Comparison of ENCODE assay signal across 14 cellular contexts in genomic region chr1:244344001-244344400, GRCh38.
A peak's percentile ranks its signal among the peaks of the same experiment; 100 is the strongest.
DNase-seq lines count a peak whose midpoint lies in the region; ATAC-seq and TF ChIP-seq lines count a peak whose summit lies in the region.
"Had no signal": no experiment of that assay in that cellular context is flagged by ENCODE, and none has a peak within 500 bp of the region (broad histone marks: within the 10 kb centered on the region; RNA-seq: fewer than 3 reads in every experiment).

No MANE protein-coding gene starts in this region.

- peaks cover 32% of the 10 kb centered on the region for H3F3A ChIP-seq in neural progenitor cell (ENCODE audit: low read depth)

- 0 out of 2 replicates have a peak overlapping the region, but pooled peaks have one; percentile 23 for H2AK5ac ChIP-seq in IMR-90 (ENCODE audit: low read depth, low read length)

- no peak overlapping the region for H3K27ac ChIP-seq in IMR-90 (ENCODE audit: insufficient read depth, low read length)
- no peak overlapping the region for H3K27ac ChIP-seq in coronary artery
- H3K27ac ChIP-seq in neural progenitor cell = no peak overlapping the region
- H3K27ac ChIP-seq in left ventricle myocardium inferior (replicated peaks) = no peak overlapping the region

- intact Hi-C loops in IMR-90 (cut with micrococcal nuclease) = no loop called here
- intact Hi-C loops in left ventricle myocardium inferior (cut with micrococcal nuclease) = no loop called here

- no peaks in the 10 kb centered on the region for H3K79me2 ChIP-seq in neural progenitor cell (ENCODE audit: low read depth)

- in situ Hi-C loops in IMR-90 (cut with MboI; ENCODE audit: low sequenced_read_pairs) = no loop called here

- no peak overlapping the region for H3K18ac ChIP-seq in IMR-90 (ENCODE audit: low read depth, low read length)

- no peak overlapping the region for H4K91ac ChIP-seq in IMR-90 (ENCODE audit: insufficient read depth, low read depth, low read length)

- ATAC-seq in IMR-90 (ENCODE audit: low read depth) (no peak), HG03520 (IDR thresholded peaks at IDR 0.05; ENCODE audit: unreplicated experiment) (no peak), GM18873 (IDR thresholded peaks at IDR 0.05; ENCODE audit: low FRiP score, unreplicated experiment) (no peak), GM18909 (IDR thresholded peaks at IDR 0.05; ENCODE audit: poor library complexity, unreplicated experiment) (no peak)
- ATAC-seq: GM23338, HepG2 had no signal

- H2AFZ ChIP-seq in IMR-90 (replicated peaks; ENCODE audit: low read length, poor library complexity) = no peak overlapping the region
- H2AFZ ChIP-seq in neural progenitor cell (replicated peaks) = no peak overlapping the region

- no peak for DNase-seq in IMR-90
- DNase-seq in coronary artery (ENCODE audit: low spot score) = peak; percentile 29
- DNase-seq in neural progenitor cell (ENCODE audit: low spot score) = no peak
- DNase-seq in left ventricle myocardium inferior = no peak
- DNase-seq: Calu3, DMS 273 treated with DMSO at 0.1 percent for 48 hours, H9 had no signal

- H3K9me3 ChIP-seq in IMR-90 (ENCODE audit: control insufficient read depth, insufficient read depth, low read length) (no peaks in the 10 kb centered on the region), neural progenitor cell (ENCODE audit: low read depth) (peaks cover 7% of the 10 kb centered on the region), left ventricle myocardium inferior (replicated peaks) (no peaks in the 10 kb centered on the region)

- no peak for TF ChIP-seq POLR2A in IMR-90 (IDR thresholded peaks at IDR 0.05; ENCODE audit: low read depth, low read length)

- no peak overlapping the region for H3K4ac ChIP-seq in IMR-90 (ENCODE audit: low read depth, low read length)

- 79% methylated on average over 4 of the region's 6 CpGs; no CpG with 5 or more reads in 1 of the 2 experiments for WGBS in IMR-90 (ENCODE audit: extremely low coverage in 2 of 2, insufficient read length in 1 of 2), 2 experiments

- no peak overlapping the region for H3K4me2 ChIP-seq in IMR-90 (ENCODE audit: low read depth, low read length)
- H3K4me2 ChIP-seq in neural progenitor cell = no peak overlapping the region
- H3K4me2 ChIP-seq: GM23338 had no signal

- H4K5ac ChIP-seq in IMR-90 (ENCODE audit: low read depth, low read length) = no peak overlapping the region

- POLR2A ChIA-PET in IMR-90 (lab: Charles Lee; ENCODE audit: unreplicated experiment) = interaction anchor here (0.6 kb wide), 3 partner anchors 22 to 426 kb away, joined by 3 read pairs; no protein-coding TSS in a partner anchor

- no peaks in the 10 kb centered on the region for H3K36me3 ChIP-seq in IMR-90 (ENCODE audit: control insufficient read depth, insufficient read depth, low read length)
- H3K36me3 ChIP-seq in neural progenitor cell = no peaks in the 10 kb centered on the region
- no peaks in the 10 kb centered on the region for H3K36me3 ChIP-seq in left ventricle myocardium inferior

- H3K27me3 ChIP-seq in IMR-90 (ENCODE audit: control insufficient read depth, insufficient read depth, low read length) (no peaks in the 10 kb centered on the region), neural progenitor cell (no peaks in the 10 kb centered on the region), left ventricle myocardium inferior (ENCODE audit: low read depth) (peaks cover 3% of the 10 kb centered on the region)

- TF ChIP-seq CTCF in IMR-90 (conservative IDR thresholded peaks at IDR 0.05; ENCODE audit: low read depth, low read length) (no peak), coronary artery (IDR thresholded peaks at IDR 0.05) (no peak), neural progenitor cell (IDR thresholded peaks at IDR 0.05) (no peak), left ventricle myocardium inferior (IDR thresholded peaks at IDR 0.05; ENCODE audit: borderline replicate concordance) (no peak)

- H3K9me3 Mint-ChIP-seq in neural progenitor cell = no peaks in the 10 kb centered on the region
- H3K9me3 Mint-ChIP-seq: GM23338, H9 had no signal

- dilution Hi-C loops in IMR-90 (cut with HindIII; ENCODE audit: low sequenced_read_pairs, unreplicated experiment) = no loop called here

- H3K23ac ChIP-seq in IMR-90 (ENCODE audit: low read depth, low read length) = no peak overlapping the region

- H3K4me1 ChIP-seq in IMR-90 (ENCODE audit: control insufficient read depth, insufficient read depth, low read length) (peaks cover 8% of the 10 kb centered on the region), neural progenitor cell (peaks cover 26% of the 10 kb centered on the region), left ventricle myocardium inferior (no peaks in the 10 kb centered on the region)

- H3K36me3 Mint-ChIP-seq in neural progenitor cell = no peaks in the 10 kb centered on the region

- 0 out of 4 replicates have a peak, but pooled peaks cover 0 to 3% of the 10 kb centered on the region in 2 experiments for H3K79me1 ChIP-seq in IMR-90 (ENCODE audit: low read depth in 1 of 2, low read length in 2 of 2)

- no peak overlapping the region for H3K14ac ChIP-seq in IMR-90 (replicated peaks; ENCODE audit: low read depth, low read length)

- H2BK20ac ChIP-seq in IMR-90 (ENCODE audit: low read depth, low read length) = no peak overlapping the region

- no peak overlapping the region for H2BK5ac ChIP-seq in IMR-90 (ENCODE audit: low read depth, low read length, poor library complexity, severe bottlenecking)

- no peak for TF ChIP-seq RAD21 in IMR-90 (IDR thresholded peaks at IDR 0.05; ENCODE audit: low read length)

- H3K4me3 ChIP-seq in IMR-90 (ENCODE audit: insufficient read depth, low read depth, low read length) = no peak overlapping the region
- H3K4me3 ChIP-seq in coronary artery = no peak overlapping the region
- H3K4me3 ChIP-seq in neural progenitor cell = no peak overlapping the region
- H3K4me3 ChIP-seq in left ventricle myocardium inferior = no peak overlapping the region
- H3K4me3 ChIP-seq: GM23338 had no signal

- H2BK120ac ChIP-seq in IMR-90 (ENCODE audit: low read depth, low read length) = no peak overlapping the region

- H4K20me1 ChIP-seq in IMR-90 (ENCODE audit: insufficient read depth, low read length) (no peaks in the 10 kb centered on the region), neural progenitor cell (ENCODE audit: low read depth) (no peaks in the 10 kb centered on the region)

- H3K9me1 ChIP-seq in IMR-90 (ENCODE audit: insufficient read depth, low read length) = peaks cover 8% of the 10 kb centered on the region

- CTCF ChIA-PET in IMR-90 (lab: Yijun Ruan, JAX) = no interaction called here

- H3K4me3 Mint-ChIP-seq in neural progenitor cell = peak overlapping the region; percentile 13
- H3K4me3 Mint-ChIP-seq: B cell, CD14-positive monocyte, GM23338, H9 had no signal

- H3K56ac ChIP-seq in IMR-90 (ENCODE audit: extremely low read depth, insufficient read depth, low read length) = no peak overlapping the region

- peak overlapping the region; percentile 23 for H3K27ac Mint-ChIP-seq in neural progenitor cell
- H3K27ac Mint-ChIP-seq: B cell, GM23338, H9 had no signal

- BruUV-seq in IMR-90 (replicated peaks; lab: Mats Ljungman, UMichigan) = no TSS peak

- H3K9ac ChIP-seq in IMR-90 (ENCODE audit: low read depth, low read length) = no peak overlapping the region
- no peak overlapping the region for H3K9ac ChIP-seq in neural progenitor cell

- no peak overlapping the region for H4K8ac ChIP-seq in IMR-90 (ENCODE audit: low read depth in 2 of 2, low read length in 2 of 2)

- peaks cover 41% of the 10 kb centered on the region for H3K4me1 Mint-ChIP-seq in neural progenitor cell

- H3K27me3 Mint-ChIP-seq in neural progenitor cell (ENCODE audit: insufficient read depth, low read depth) = peaks cover 4% of the 10 kb centered on the region

- no peak overlapping the region for H2BK15ac ChIP-seq in IMR-90 (ENCODE audit: low read depth, low read length)

- H2AK9ac ChIP-seq in IMR-90 (replicated peaks; ENCODE audit: low read depth, low read length, poor library complexity) = no peak overlapping the region

TF ChIP-seq in IMR-90, 13 proteins besides CTCF, POLR2A, EP300 and RAD21:
- TF ChIP-seq, protein P1, sequence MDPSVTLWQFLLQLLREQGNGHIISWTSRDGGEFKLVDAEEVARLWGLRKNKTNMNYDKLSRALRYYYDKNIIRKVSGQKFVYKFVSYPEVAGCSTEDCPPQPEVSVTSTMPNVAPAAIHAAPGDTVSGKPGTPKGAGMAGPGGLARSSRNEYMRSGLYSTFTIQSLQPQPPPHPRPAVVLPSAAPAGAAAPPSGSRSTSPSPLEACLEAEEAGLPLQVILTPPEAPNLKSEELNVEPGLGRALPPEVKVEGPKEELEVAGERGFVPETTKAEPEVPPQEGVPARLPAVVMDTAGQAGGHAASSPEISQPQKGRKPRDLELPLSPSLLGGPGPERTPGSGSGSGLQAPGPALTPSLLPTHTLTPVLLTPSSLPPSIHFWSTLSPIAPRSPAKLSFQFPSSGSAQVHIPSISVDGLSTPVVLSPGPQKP (IDR thresholded peaks at IDR 0.05; ENCODE audit: borderline replicate concordance, low read depth, low read length) = no peak
- TF ChIP-seq FOS (IDR thresholded peaks at IDR 0.05; ENCODE audit: low read depth, low read length) (no peak), USF2 (IDR thresholded peaks at IDR 0.05; ENCODE audit: low read depth, low read length) (no peak), MXI1 (IDR thresholded peaks at IDR 0.05; ENCODE audit: borderline replicate concordance, low read depth, low read length) (no peak), CHD1 (IDR thresholded peaks at IDR 0.05; ENCODE audit: low read depth, low read length) (no peak), RFX5 (IDR thresholded peaks at IDR 0.05; ENCODE audit: low read depth, low read length) (no peak), RCOR1 (IDR thresholded peaks at IDR 0.05; ENCODE audit: insufficient replicate concordance, low read length) (no peak)
TF ChIP-seq in IMR-90: peak in this region for 0.
